In the genomic region with DNA sequence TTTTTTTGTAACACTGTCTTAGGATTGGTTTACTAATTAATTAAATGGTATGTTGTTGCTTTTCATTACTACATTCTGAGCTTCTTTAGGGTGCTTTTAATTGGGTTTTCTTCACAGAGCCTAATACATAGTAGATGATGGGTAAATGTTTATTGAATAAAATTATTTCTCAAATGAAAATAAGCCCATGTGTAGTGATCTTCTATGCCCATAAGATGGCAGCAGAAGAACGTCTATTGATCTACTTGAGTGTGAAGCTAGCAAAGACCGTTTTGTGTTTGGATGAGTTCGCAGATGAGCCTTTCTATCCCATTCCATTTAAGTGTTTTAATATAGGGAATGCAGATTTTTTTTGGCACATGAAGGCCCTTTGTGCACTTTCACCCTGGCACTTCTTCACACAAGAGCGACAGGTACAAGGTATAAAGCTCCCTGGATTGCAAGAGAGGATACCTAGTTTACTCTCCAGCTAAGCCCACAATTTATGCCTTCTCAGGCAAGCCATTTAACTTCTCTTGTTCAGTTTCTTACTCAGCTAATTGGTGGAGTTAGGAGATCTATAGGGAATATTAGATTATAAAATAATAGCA, we compare ENCODE assay signal across 8 cellular contexts.
DNase-seq lines count a peak whose midpoint lies in the region; ATAC-seq and TF ChIP-seq lines count a peak whose summit lies in the region.
"Not testable (repeated sequence)": the region's sequence is repeated elsewhere in the genome, so short reads cannot be mapped to it uniquely, and the experiment has no call there.

No MANE protein-coding gene starts in this region.

- WGBS in spleen, 5 donors, result 40 to 55% (median 45%) methylated on average over 4 of the region's 4 CpGs

- H3K79me2 ChIP-seq in GM23338 (replicated peaks; ENCODE audit: insufficient read depth), result not testable (repeated sequence)

- peak in 4 of 5 donors; percentile 10 to 36 (median 32) for DNase-seq in CD4-positive, alpha-beta memory T cell
- DNase-seq in GM23338 (ENCODE audit: low spot score) (peak; percentile 20), NCI-H1694 treated with DMSO at 0.1 percent for 48 hours (lab: John Stamatoyannopoulos, UW) (peak; percentile 62), RKO (ENCODE audit: low spot score) (peak; percentile 68), foreskin melanocyte (peak; percentile 30)
- DNase-seq in mesothelial cell of epicardium (ENCODE audit: low spot score in 2 of 2, unreplicated experiment in 2 of 2); spleen: not testable (repeated sequence)

- not testable (repeated sequence) for H3K27me3 Mint-ChIP-seq in CD4-positive, alpha-beta memory T cell; GM23338 (ENCODE audit: insufficient read depth, low read depth, poor library complexity); brain; mesothelial cell of epicardium (ENCODE audit: low read depth)

- ATAC-seq in GM23338, result peak; percentile 63

- not testable (repeated sequence) for H3K36me3 ChIP-seq in CD4-positive, alpha-beta memory T cell (ENCODE audit: insufficient read depth, low read length); GM23338 (ENCODE audit: insufficient read depth); spleen

- H3F3A ChIP-seq in GM23338 (replicated peaks; ENCODE audit: low read depth), result not testable (repeated sequence)

- H3K36me3 Mint-ChIP-seq in CD4-positive, alpha-beta memory T cell; GM23338 (ENCODE audit: low read depth); brain; mesothelial cell of epicardium: not testable (repeated sequence)

- not testable (repeated sequence) for H3K9me3 ChIP-seq in CD4-positive, alpha-beta memory T cell (ENCODE audit: control insufficient read depth in 1 of 2, low read length in 2 of 2); spleen

- H3K9me3 Mint-ChIP-seq in CD4-positive, alpha-beta memory T cell; GM23338; brain; mesothelial cell of epicardium: not testable (repeated sequence)

- not testable (repeated sequence) for H3K4me1 Mint-ChIP-seq in CD4-positive, alpha-beta memory T cell
- H3K4me1 Mint-ChIP-seq in GM23338 (peaks cover 26% of the 10 kb centered on the region), brain (peaks cover 30% of the 10 kb centered on the region), mesothelial cell of epicardium (peaks cover 26% of the 10 kb centered on the region)

- not testable (repeated sequence) for H3K4me2 ChIP-seq in GM23338

- TF ChIP-seq CTCF in GM23338 (conservative IDR thresholded peaks at IDR 0.05; ENCODE audit: low read depth in 2 of 2) (peak; percentile 50 to 55), brain (conservative IDR thresholded peaks at IDR 0.05) (peak; percentile 79 to 81), mesothelial cell of epicardium (IDR thresholded peaks at IDR 0.05; ENCODE audit: unreplicated experiment) (peak; percentile 52), spleen (IDR thresholded peaks at IDR 0.05 in 8 of 11, conservative IDR thresholded peaks at IDR 0.05 in 3 of 11) (peak in 8 of 11 experiments; percentile 48 to 77 (median 66))

- not testable (repeated sequence) for H3K27ac ChIP-seq in CD4-positive, alpha-beta memory T cell (ENCODE audit: low read depth, low read length); spleen
- peak overlapping the region; percentile 30; the same call in 1 of the 2 replicates for H3K27ac ChIP-seq in GM23338 (ENCODE audit: low read depth)

- CTCF ChIA-PET in CD4-positive, alpha-beta memory T cell (lab: Charles Lee; ENCODE audit: partially characterized antibody), result interaction anchor here (0.5 to 2.9 kb wide), 12 partner anchors 29 to 536 kb away, joined by 3 to 31 read pairs (median 3); no protein-coding TSS in a partner anchor

- not testable (repeated sequence) for H3K27ac Mint-ChIP-seq in CD4-positive, alpha-beta memory T cell; GM23338; mesothelial cell of epicardium
- peak overlapping the region in 2 of 5 experiments; percentile 3 to 33 for H3K27ac Mint-ChIP-seq in brain

- not testable (repeated sequence) for H3K27me3 ChIP-seq in CD4-positive, alpha-beta memory T cell (ENCODE audit: insufficient read depth, low read length); GM23338 (ENCODE audit: insufficient read depth); spleen (replicated peaks in 1 of 7)

- H2AFZ ChIP-seq in GM23338, result not testable (repeated sequence)

- not testable (repeated sequence) for H3K9me2 ChIP-seq in GM23338 (ENCODE audit: insufficient read depth)

- intact Hi-C loops in CD4-positive, alpha-beta memory T cell (cut with micrococcal nuclease), result loop anchor here (1.0 kb wide), 1 partner anchor 255 kb away; no protein-coding TSS in a partner anchor
- intact Hi-C loops in spleen (cut with DNase I; ENCODE audit: low total_unique reads), result not testable (repeated sequence)

- not testable (repeated sequence) for TF ChIP-seq POLR2A in spleen (IDR thresholded peaks at IDR 0.05)

- not testable (repeated sequence) for H3K4me1 ChIP-seq in CD4-positive, alpha-beta memory T cell (ENCODE audit: insufficient read depth, low read length)
- H3K4me1 ChIP-seq in GM23338 (ENCODE audit: insufficient read depth), result peaks cover 12% of the 10 kb centered on the region
- peaks cover 0 to 19% (median 0%) of the 10 kb centered on the region in 6 donors for H3K4me1 ChIP-seq in spleen

- not testable (repeated sequence) for H3K4me3 Mint-ChIP-seq in CD4-positive, alpha-beta memory T cell; GM23338; brain; mesothelial cell of epicardium

- POLR2A ChIA-PET in CD4-positive, alpha-beta memory T cell (lab: Charles Lee; ENCODE audit: partially characterized antibody), result not testable (repeated sequence)

- not testable (repeated sequence) for H3K4me3 ChIP-seq in CD4-positive, alpha-beta memory T cell (ENCODE audit: low read length in 2 of 2); GM23338; spleen

- H4K20me1 ChIP-seq in GM23338 (replicated peaks; ENCODE audit: insufficient read depth), result not testable (repeated sequence)
